ENCODE assay signal across 12 cellular contexts in the genomic region with DNA sequence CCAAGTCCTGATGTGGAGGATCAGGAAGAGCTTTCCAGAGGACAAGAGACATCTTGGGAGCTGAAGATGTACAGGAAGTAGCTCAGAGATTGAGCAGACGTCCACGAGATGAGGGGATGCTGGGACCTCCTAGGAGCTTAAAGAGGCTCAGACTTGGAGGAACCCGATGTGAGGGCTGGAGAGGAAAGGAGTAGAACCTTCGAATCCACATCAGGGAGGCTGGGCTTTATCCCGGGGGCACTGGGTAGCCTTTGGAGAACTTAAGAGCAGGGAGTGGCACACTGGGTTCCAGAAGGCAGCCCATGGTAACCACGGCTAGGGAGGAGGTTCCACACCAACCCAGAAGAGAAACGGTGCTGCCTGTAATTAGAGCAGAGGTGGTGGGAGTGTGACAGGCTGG.
"Had no signal": no experiment of that assay in that cellular context is flagged by ENCODE, and none has a peak within 500 bp of the region (broad histone marks: within the 10 kb centered on the region; RNA-seq: fewer than 3 reads in every experiment).

No MANE protein-coding gene starts in this region.

- H3K36me3 ChIP-seq: lower lobe of right lung had no signal

- H3K27ac Mint-ChIP-seq: progenitor cell of endocrine pancreas had no signal

- H3K9me3 ChIP-seq: body of pancreas, lower lobe of right lung had no signal

- H3K36me3 Mint-ChIP-seq: naive B cell had no signal

- H3K4me1 ChIP-seq: body of pancreas had no signal

- DNase-seq: activated gamma-delta T cell; body of pancreas; central memory CD4-positive, alpha-beta T cell; left cardiac atrium; lower lobe of right lung; naive B cell; occipital lobe; right cardiac atrium; trophoblast cell had no signal

- ATAC-seq: body of pancreas, left cardiac atrium, lower lobe of right lung, right cardiac atrium had no signal

- H3K27me3 ChIP-seq: body of pancreas had no signal

- H3K27ac ChIP-seq: body of pancreas, lower lobe of right lung, SK-N-MC had no signal

- H3K4me3 Mint-ChIP-seq: naive B cell had no signal

- H3K4me3 ChIP-seq: body of pancreas, lower lobe of right lung, SK-N-MC, smooth muscle cell had no signal
